ENCODE assay signal across 26 cellular contexts in genomic region chr15:25767356-25768151, GRCh38.
"Had no signal": no experiment of that assay in that cellular context is flagged by ENCODE, and none has a peak within 500 bp of the region (broad histone marks: within the 10 kb centered on the region; RNA-seq: fewer than 3 reads in every experiment).

No MANE protein-coding gene starts in this region.

- H3K36me3 ChIP-seq: lower lobe of right lung, neutrophil, ovary, sigmoid colon, suprapubic skin had no signal

- H3K27ac ChIP-seq: left lung, lower lobe of right lung, neutrophil, ovary, sigmoid colon, suprapubic skin, tibial artery, VCaP had no signal

- DNase-seq: activated CD4-positive, alpha-beta memory T cell treated with anti-CD3 and anti-CD28 coated beads for 36 hours; activated CD4-positive, alpha-beta T cell treated with anti-CD3 and anti-CD28 coated beads for 48 hours; activated effector memory CD4-positive, alpha-beta T cell treated with anti-CD3 and anti-CD28 coated beads, Interleukin-2, amount 50 U/mL, for 16 hours; activated naive CD4-positive, alpha-beta T cell treated with anti-CD3 and anti-CD28 coated beads, Interleukin-2, amount 10 ng/mL, durations not matched to agents 7 days and 5 days; activated T-cell treated with anti-CD3 and anti-CD28 coated beads, Interleukin-2, amount 50 U/mL, for 1 hour; amygdala; caudate nucleus; left lung; lower lobe of right lung; mucosa of descending colon; ovary; sigmoid colon; small intestine; stimulated activated CD4-positive, alpha-beta T cell treated with anti-CD3 and anti-CD28 coated beads, Interleukin-4, amount 100 ng/mL, for 4 hours; stimulated activated CD8-positive, alpha-beta memory T cell treated with anti-CD3 and anti-CD28 coated beads, Interleukin-4, amount 100 ng/mL, for 48 hours; SW 1271; T-helper 9 cell; tibial artery had no signal

- H3K27ac Mint-ChIP-seq: activated CD4-positive, alpha-beta memory T cell treated with anti-CD3 and anti-CD28 coated beads for 36 hours; activated T-helper 1 cell treated with anti-CD3 and anti-CD28 coated beads, Interleukin-12 subunit alpha, Interleukin-12 subunit beta, Interleukin-2, Interleukin-4 antibody, amounts not matched to agents 30 ng/mL and 10 ng/mL and 1 ng/mL, durations not matched to agents 14 hours and 24 hours and 36 hours; nephron; progenitor cell of endocrine pancreas; stimulated activated memory B cell treated with anti-CD40 and anti-IgM and Interleukin-4, amounts not matched to agents 10 μg/mL and 1 μg/mL and 100 μg/mL, for 72 hours; T-helper 1 cell treated with Interleukin-12 subunit alpha and Interleukin-12 subunit beta and Interleukin-4 antibody, amounts not matched to agents 30 μg/mL and 1 μg/mL, for 36 hours had no signal

- H3K9me3 ChIP-seq: lower lobe of right lung, neutrophil, ovary, sigmoid colon, suprapubic skin, tibial artery had no signal

- H3K27me3 ChIP-seq: left lung, neutrophil, ovary, sigmoid colon, suprapubic skin, tibial artery had no signal

- H3K4me1 Mint-ChIP-seq: stimulated activated memory B cell treated with anti-CD40 and anti-IgM and Interleukin-4, amounts not matched to agents 10 μg/mL and 1 μg/mL and 100 μg/mL, for 72 hours had no signal

- H3K4me1 ChIP-seq: left lung, lower lobe of right lung, sigmoid colon, suprapubic skin had no signal

- H3K27me3 Mint-ChIP-seq: activated CD4-positive, alpha-beta memory T cell treated with anti-CD3 and anti-CD28 coated beads for 36 hours; activated naive CD4-positive, alpha-beta T cell treated with anti-CD3 and anti-CD28 coated beads, Interleukin-2, amount 10 ng/mL, durations not matched to agents 7 days and 5 days; progenitor cell of endocrine pancreas had no signal

- H3K4me3 ChIP-seq: left lung, lower lobe of right lung, mucosa of descending colon, ovary, sigmoid colon, suprapubic skin, tibial artery had no signal

- H3K9me3 Mint-ChIP-seq: activated CD4-positive, alpha-beta memory T cell treated with anti-CD3 and anti-CD28 coated beads for 36 hours; activated naive CD4-positive, alpha-beta T cell treated with anti-CD3 and anti-CD28 coated beads, Interleukin-2, amount 10 ng/mL, durations not matched to agents 7 days and 5 days; activated T-helper 1 cell treated with anti-CD3 and anti-CD28 coated beads, Interleukin-12 subunit alpha, Interleukin-12 subunit beta, Interleukin-2, Interleukin-4 antibody, amounts not matched to agents 30 ng/mL and 10 ng/mL and 1 ng/mL, durations not matched to agents 14 hours and 24 hours and 36 hours; T-helper 1 cell treated with Interleukin-12 subunit alpha and Interleukin-12 subunit beta and Interleukin-4 antibody, amounts not matched to agents 30 μg/mL and 1 μg/mL, for 36 hours had no signal

- H3K4me3 Mint-ChIP-seq: activated CD4-positive, alpha-beta memory T cell treated with anti-CD3 and anti-CD28 coated beads for 36 hours; activated naive CD4-positive, alpha-beta T cell treated with anti-CD3 and anti-CD28 coated beads, Interleukin-2, amount 10 ng/mL, durations not matched to agents 7 days and 5 days; activated T-helper 1 cell treated with anti-CD3 and anti-CD28 coated beads, Interleukin-12 subunit alpha, Interleukin-12 subunit beta, Interleukin-2, Interleukin-4 antibody, amounts not matched to agents 30 ng/mL and 10 ng/mL and 1 ng/mL, durations not matched to agents 14 hours and 24 hours and 36 hours; nephron; stimulated activated memory B cell treated with anti-CD40 and anti-IgM and Interleukin-4, amounts not matched to agents 10 μg/mL and 1 μg/mL and 100 μg/mL, for 72 hours; T-helper 1 cell treated with Interleukin-12 subunit alpha and Interleukin-12 subunit beta and Interleukin-4 antibody, amounts not matched to agents 30 μg/mL and 1 μg/mL, for 36 hours had no signal

- ATAC-seq: left lung; mucosa of descending colon; stimulated activated memory B cell treated with anti-CD40 and anti-IgM and Interleukin-4, amounts not matched to agents 10 μg/mL and 1 μg/mL and 100 μg/mL, for 72 hours had no signal

- H3K36me3 Mint-ChIP-seq: stimulated activated memory B cell treated with anti-CD40 and anti-IgM and Interleukin-4, amounts not matched to agents 10 μg/mL and 1 μg/mL and 100 μg/mL, for 72 hours had no signal
